Comparison of ENCODE assay signal across 8 cellular contexts in the genomic region with DNA sequence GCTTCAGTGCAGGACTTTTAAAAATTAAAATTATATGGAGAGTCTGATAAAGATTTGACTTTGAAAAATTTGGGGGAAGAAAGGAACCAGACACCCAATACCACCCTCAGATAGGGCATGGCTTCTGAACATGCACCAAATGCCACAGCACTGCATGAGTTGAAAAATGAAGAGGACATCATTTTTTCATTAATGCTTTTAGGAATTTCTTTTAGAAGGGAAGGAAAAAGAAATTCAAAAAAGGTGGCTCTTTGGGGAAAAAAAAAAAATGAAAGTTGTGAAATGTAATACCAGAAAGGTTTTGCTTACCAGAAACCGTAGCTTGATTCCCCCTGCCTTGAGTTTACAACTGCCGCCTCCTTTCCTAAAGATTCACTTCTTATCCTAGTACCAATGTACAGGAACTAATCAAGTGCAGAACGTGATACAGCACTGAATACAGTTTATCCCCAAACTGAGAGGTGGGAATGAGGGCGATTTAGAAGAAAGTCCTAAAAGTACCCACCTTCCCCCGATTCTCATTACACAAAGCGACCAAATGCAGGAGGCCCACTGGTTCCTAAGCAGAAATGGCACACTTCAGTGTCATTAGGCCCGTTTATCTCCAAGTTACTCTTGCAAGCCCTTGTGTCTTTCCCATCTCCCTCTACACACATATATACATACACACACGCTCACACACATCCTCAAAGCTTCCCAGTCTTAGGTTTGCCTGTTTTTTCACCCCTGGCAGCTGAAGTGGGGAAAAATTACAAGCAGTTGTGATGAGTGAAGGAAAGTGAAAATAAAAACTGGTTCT. TPM values are rescaled to one million over a fixed set of nuclear protein-coding genes. Genes with fewer than 3 reads are reported as not detected.
DNase-seq lines count a peak whose midpoint lies in the region; ATAC-seq and TF ChIP-seq lines count a peak whose summit lies in the region.

No MANE protein-coding gene starts in this region.

- no peaks in the 10 kb centered on the region for H3K9me3 Mint-ChIP-seq in progenitor cell of endocrine pancreas (ENCODE audit: low read depth)

- H3K4me2 ChIP-seq in PC-9: peak overlapping the region; percentile 98

- peak overlapping the region; percentile 100 for H3K4me3 Mint-ChIP-seq in progenitor cell of endocrine pancreas (ENCODE audit: low read depth)

- H3K4me1 ChIP-seq in PC-9 (replicated peaks; ENCODE audit: insufficient read depth): peaks cover 34% of the 10 kb centered on the region

- H3K4me3 ChIP-seq in GM12864 (ENCODE audit: low read depth, low read length) (peak overlapping the region; percentile 81), PC-9 (peak overlapping the region; percentile 87; the same call in 1 of the 2 replicates), epithelial cell of esophagus (ENCODE audit: low read length) (peak overlapping the region; percentile 96)

- CTCF ChIA-PET in PC-9 (lab: Charles Lee): interaction anchor here (0.6 to 3.6 kb wide), 3 partner anchors 17 to 544 kb away, joined by 3 to 8 read pairs (median 6); no protein-coding TSS in a partner anchor

- no peaks in the 10 kb centered on the region for H3K27me3 ChIP-seq in PC-9 (ENCODE audit: insufficient read depth, low read depth)

- no peaks in the 10 kb centered on the region for H3K9me3 ChIP-seq in PC-9 (ENCODE audit: insufficient read depth, low read depth)

- ATAC-seq in HG03045 (IDR thresholded peaks at IDR 0.05; ENCODE audit: unreplicated experiment) (no peak), GM19397 (IDR thresholded peaks at IDR 0.05; ENCODE audit: unreplicated experiment) (no peak)

- H3K9me2 ChIP-seq in PC-9 (ENCODE audit: insufficient read depth): no peaks in the 10 kb centered on the region

- peaks cover 71% of the 10 kb centered on the region for H3F3A ChIP-seq in PC-9 (ENCODE audit: insufficient read depth, low read depth)

- peaks cover 43% of the 10 kb centered on the region for H3K79me2 ChIP-seq in PC-9 (ENCODE audit: low read depth)

- no peak for DNase-seq in GM12864 (ENCODE audit: low read depth)
- no peak for DNase-seq in PC-9
- DNase-seq in epithelial cell of esophagus (ENCODE audit: low read depth): no peak
- DNase-seq in progenitor cell of endocrine pancreas (ENCODE audit: low spot score, unreplicated experiment): no peak
- DNase-seq in OCI-M2 (lab: John Stamatoyannopoulos, UW; ENCODE audit: unreplicated experiment): no peak
- DNase-seq in AML-193 (lab: John Stamatoyannopoulos, UW): no peak

- peaks cover 27% of the 10 kb centered on the region for H3K36me3 Mint-ChIP-seq in progenitor cell of endocrine pancreas (ENCODE audit: insufficient read depth)

- no peak for TF ChIP-seq CTCF in GM12864 (IDR thresholded peaks at IDR 0.05; ENCODE audit: low read depth, low read length, missing control alignments)
- no peak for TF ChIP-seq CTCF in PC-9 (conservative IDR thresholded peaks at IDR 0.05)
- no peak for TF ChIP-seq CTCF in epithelial cell of esophagus (IDR thresholded peaks at IDR 0.05; ENCODE audit: insufficient read depth, low read depth, low read length, missing control alignments)
- no peak for TF ChIP-seq CTCF in progenitor cell of endocrine pancreas (IDR thresholded peaks at IDR 0.05; ENCODE audit: unreplicated experiment)

- peak overlapping the region; percentile 86 for H3K27ac ChIP-seq in PC-9

- POLR2A ChIA-PET in PC-9 (lab: Charles Lee; ENCODE audit: unreplicated experiment): interaction anchor here (0.5 to 0.9 kb wide), 18 partner anchors 17 to 848 kb away, joined by 3 to 48 read pairs (median 6); partner anchors contain the start of genes DHX16 and PRR3

- BruUV-seq in PC-9 (replicated peaks; lab: Mats Ljungman, UMichigan): no TSS peak

- peaks cover 28% of the 10 kb centered on the region for H3K36me3 ChIP-seq in PC-9 (ENCODE audit: low read depth)

- no peaks in the 10 kb centered on the region for H3K27me3 Mint-ChIP-seq in progenitor cell of endocrine pancreas

- H4K20me1 ChIP-seq in PC-9 (ENCODE audit: insufficient read depth): peaks cover 26% of the 10 kb centered on the region; the same call in 1 of the 2 replicates

- peaks cover 36% of the 10 kb centered on the region for H3K4me1 Mint-ChIP-seq in progenitor cell of endocrine pancreas (ENCODE audit: low read depth)

- no peak overlapping the region for H2AFZ ChIP-seq in PC-9

- intact Hi-C loops in PC-9 (cut with micrococcal nuclease; ENCODE audit: unreplicated experiment): no loop called here

- H3K27ac Mint-ChIP-seq in progenitor cell of endocrine pancreas: peak overlapping the region; percentile 100

RNA-seq across cellular contexts. Expression of gene PPP1R10, which starts 2.8 kb away (rescaled TPM):
- total RNA-seq in PC-9 (2021): 47.6 and 69.5 TPM in 2 replicates
- 141 and 142 TPM in 2 replicates for total RNA-seq in progenitor cell of endocrine pancreas

RNA-seq across cellular contexts. Expression of gene MRPS18B, which starts 3.4 kb away (rescaled TPM):
- total RNA-seq in PC-9 (2021) (65.2 and 86.8 TPM in 2 replicates), progenitor cell of endocrine pancreas (27.5 and 28.2 TPM in 2 replicates)

RNA-seq across cellular contexts. Expression of gene ATAT1, which starts 12.4 kb away (rescaled TPM):
- total RNA-seq in PC-9 (2021): 15.1 and 29.4 TPM in 2 replicates
- total RNA-seq in progenitor cell of endocrine pancreas: 71.2 and 74.2 TPM in 2 replicates

RNA-seq across cellular contexts. Expression of gene C6orf136, which starts 32.7 kb away (rescaled TPM):
- total RNA-seq in PC-9 (2021) (21.2 and 33.3 TPM in 2 replicates), progenitor cell of endocrine pancreas (18.8 and 19.5 TPM in 2 replicates)

RNA-seq across cellular contexts. Expression of gene ABCF1, which starts 43.0 kb away (rescaled TPM):
- 64.0 and 73.7 TPM in 2 replicates for total RNA-seq in PC-9 (2021)
- 72.0 and 78.7 TPM in 2 replicates for total RNA-seq in progenitor cell of endocrine pancreas
